Comparison of ENCODE assay signal across 8 cellular contexts in the genomic region with DNA sequence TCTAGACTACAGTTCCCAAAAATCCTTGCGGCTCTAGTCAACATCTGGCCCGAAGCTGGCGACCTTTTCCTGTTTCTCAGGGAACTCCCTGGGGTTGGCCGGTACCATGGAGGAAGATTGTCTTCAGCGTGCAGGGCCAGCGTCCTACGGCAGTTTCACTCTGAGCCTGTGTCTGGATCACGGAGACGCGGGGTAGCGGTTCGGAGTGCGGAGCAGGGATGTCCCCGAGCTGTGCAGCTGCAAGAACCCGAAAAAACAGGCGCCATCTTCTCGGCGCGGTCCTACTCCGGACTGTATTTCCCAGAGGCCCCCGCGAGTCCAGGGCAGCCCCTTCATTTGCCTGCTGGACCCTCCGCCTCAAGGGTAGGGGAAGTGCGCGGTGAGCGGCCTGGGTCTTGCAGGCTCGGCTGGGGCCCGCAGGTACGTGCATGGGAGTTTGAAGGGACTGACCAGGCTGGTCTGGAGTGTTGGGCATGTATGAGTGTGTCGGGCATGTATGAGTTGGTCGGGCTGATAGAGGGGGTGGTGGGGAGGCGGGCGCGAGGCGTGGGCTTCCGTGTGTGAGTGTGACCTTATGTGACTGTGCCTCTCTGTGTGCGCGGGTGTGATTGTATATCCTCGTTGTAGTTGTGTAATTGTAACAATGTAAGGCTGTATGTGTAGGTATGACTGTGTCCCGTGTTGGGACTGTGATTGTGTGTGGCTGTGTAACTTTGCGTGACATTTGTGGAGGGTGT.
DNase-seq lines count a peak whose midpoint lies in the region; ATAC-seq and TF ChIP-seq lines count a peak whose summit lies in the region.

TSS of gene ZNF383 (plus strand) at position 360 of the 737 bp plus-strand sequence. CDS start 12,240 bp downstream, outside the sequence.

- TF ChIP-seq CTCF in AG10803 (conservative IDR thresholded peaks at IDR 0.05; ENCODE audit: low read length) = no peak
- TF ChIP-seq CTCF in choroid plexus epithelial cell (conservative IDR thresholded peaks at IDR 0.05; ENCODE audit: low read depth, low read length) = no peak

- H3K4me3 ChIP-seq in AG10803 (ENCODE audit: low read length) = peak within 1 kb of the TSS; percentile 98
- peak within 1 kb of the TSS; percentile 81 for H3K4me3 ChIP-seq in choroid plexus epithelial cell (ENCODE audit: low read depth, low read length)

- no peaks in the 10 kb centered on the region for H3K27me3 ChIP-seq in layer of hippocampus (ENCODE audit: control insufficient read depth, insufficient read depth, low read length)

- ATAC-seq in GM19043 (IDR thresholded peaks at IDR 0.05; ENCODE audit: low read depth, unreplicated experiment) (peak; percentile 86), HG03354 (IDR thresholded peaks at IDR 0.05; ENCODE audit: poor library complexity, severe bottlenecking, unreplicated experiment) (peak; percentile 91)

- DNase-seq in AG10803 (ENCODE audit: low read depth) = peak; percentile 81
- peak; percentile 75 to 87 for DNase-seq in NCI-H446 (lab: John Stamatoyannopoulos, UW)
- DNase-seq in activated CD4-positive, alpha-beta T cell treated with anti-CD3 and anti-CD28 coated beads for 24 hours (ENCODE audit: low read depth in 2 of 2) = peak; percentile 68 to 72
- peak; percentile 92 for DNase-seq in choroid plexus epithelial cell (ENCODE audit: low read depth)
- DNase-seq in stimulated activated CD4-positive, alpha-beta T cell treated with anti-CD3 and anti-CD28 coated beads, Interleukin-1b, Interleukin-23, amount 100 ng/mL, for 24 hours (ENCODE audit: low read depth in 4 of 4, low spot score in 1 of 4) = peak; percentile 50 to 79 (median 66)

- peak within 1 kb of the TSS; percentile 98 for H3K27ac ChIP-seq in layer of hippocampus (ENCODE audit: low read depth, low read length)

Comparison
In these comparisons a context has a peak if more than half of its experiments do, and no peak if none do; other contexts are left out.
1. Peak in every context shown above with its lines: DNase-seq, ATAC-seq, H3K4me3 ChIP-seq and H3K27ac ChIP-seq.